ENCODE assay signal across 7 cellular contexts in the genomic region with DNA sequence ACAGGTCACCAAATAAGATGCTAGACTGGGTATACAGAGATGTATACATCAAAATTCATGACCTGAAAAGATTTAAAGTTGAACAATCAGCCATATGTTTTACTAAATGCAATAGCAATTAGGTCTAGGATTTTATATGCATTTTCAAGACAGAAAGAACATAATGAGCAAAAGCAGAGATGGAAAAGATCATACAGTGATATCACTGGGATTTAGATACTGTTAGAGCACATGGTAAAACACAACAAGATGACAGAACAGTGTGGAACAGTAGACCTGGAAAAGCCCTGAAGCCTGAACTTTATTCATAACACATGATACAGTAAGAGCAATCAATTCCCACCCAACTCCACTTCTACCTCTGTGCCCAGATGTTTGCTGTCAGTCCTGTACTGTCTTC.
"Had no signal": no experiment of that assay in that cellular context is flagged by ENCODE, and none has a peak within 500 bp of the region (broad histone marks: within the 10 kb centered on the region; RNA-seq: fewer than 3 reads in every experiment).

No MANE protein-coding gene starts in this region.

- H3K9ac ChIP-seq: KMS-11 had no signal

- H3K4me2 ChIP-seq: KMS-11 had no signal

- H3K27ac ChIP-seq: HL-60, KMS-11 had no signal

- H3K4me3 ChIP-seq: K562 had no signal

- ATAC-seq: HepG2, K562 had no signal

- DNase-seq: IMR-90, KBM-7, KG1 had no signal
